In the genomic region with DNA sequence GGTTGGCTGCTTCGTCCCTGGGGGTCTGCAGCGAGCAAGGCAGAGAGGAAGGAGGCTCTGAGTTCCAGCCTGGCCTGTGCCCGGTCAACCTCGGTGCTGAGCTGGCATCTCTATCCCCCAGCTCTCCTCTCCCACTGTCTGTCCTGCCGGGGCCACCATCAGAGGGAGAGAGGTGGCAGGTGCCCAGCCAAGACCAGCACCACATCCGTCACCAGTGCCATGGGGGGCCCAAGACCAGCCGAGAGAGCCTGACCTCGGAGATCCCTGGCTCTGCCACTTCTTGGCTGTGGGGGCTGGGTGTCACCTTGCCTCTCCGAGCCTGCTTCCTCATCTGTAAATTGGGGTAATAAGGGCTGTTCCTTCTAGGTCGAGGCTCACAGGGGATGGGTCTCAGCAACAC, we compare ENCODE assay signal across 2 cellular contexts.
TF ChIP-seq lines count a peak whose summit lies in the region.

No MANE protein-coding gene starts in this region.

TF ChIP-seq in GM12891, 5 proteins besides CTCF, POLR2A, EP300 and RAD21:
- TF ChIP-seq POLR2AphosphoS5 (IDR thresholded peaks at IDR 0.05; ENCODE audit: low read depth, low read length) (no peak), POU2F2 (IDR thresholded peaks at IDR 0.05; ENCODE audit: low read depth, low read length) (no peak), SPI1 (IDR thresholded peaks at IDR 0.05; ENCODE audit: low read depth, low read length) (no peak), PAX5 (IDR thresholded peaks at IDR 0.05; ENCODE audit: insufficient read depth, low read length, severe bottlenecking) (no peak), TAF1 (IDR thresholded peaks at IDR 0.05; ENCODE audit: low read depth, low read length) (no peak)

TF ChIP-seq in GM12878, 131 proteins besides CTCF, POLR2A, EP300 and RAD21:
- TF ChIP-seq PAX8 (IDR thresholded peaks at IDR 0.05) (no peak), CBFB (IDR thresholded peaks at IDR 0.05; ENCODE audit: low read depth) (no peak), SP1 (IDR thresholded peaks at IDR 0.05; ENCODE audit: low read depth, low read length) (no peak), POLR2AphosphoS2 (IDR thresholded peaks at IDR 0.05; ENCODE audit: low read depth, low read length) (no peak), NR2C1 (IDR thresholded peaks at IDR 0.05) (no peak), WRNIP1 (IDR thresholded peaks at IDR 0.05; ENCODE audit: borderline replicate concordance, low read depth, low read length) (no peak), SMAD5 (IDR thresholded peaks at IDR 0.05; ENCODE audit: low read depth) (no peak), SIX5 (IDR thresholded peaks at IDR 0.05; ENCODE audit: low read depth, low read length, severe bottlenecking) (no peak), TCF3 (IDR thresholded peaks at IDR 0.05; ENCODE audit: borderline replicate concordance, insufficient read depth, low read depth, low read length) (no peak), BMI1 (IDR thresholded peaks at IDR 0.05; ENCODE audit: borderline replicate concordance) (no peak), CREM (IDR thresholded peaks at IDR 0.05; ENCODE audit: low read depth) (no peak), KLF5 (IDR thresholded peaks at IDR 0.05; ENCODE audit: partially characterized antibody) (no peak), HDGF (IDR thresholded peaks at IDR 0.05) (no peak), ZNF384 (IDR thresholded peaks at IDR 0.05; ENCODE audit: borderline replicate concordance, low read depth, low read length) (no peak), HDAC6 (IDR thresholded peaks at IDR 0.05; ENCODE audit: unreplicated experiment) (no peak), TCF7 (IDR thresholded peaks at IDR 0.05; ENCODE audit: borderline replicate concordance) (no peak)
- TF ChIP-seq, protein P1, sequence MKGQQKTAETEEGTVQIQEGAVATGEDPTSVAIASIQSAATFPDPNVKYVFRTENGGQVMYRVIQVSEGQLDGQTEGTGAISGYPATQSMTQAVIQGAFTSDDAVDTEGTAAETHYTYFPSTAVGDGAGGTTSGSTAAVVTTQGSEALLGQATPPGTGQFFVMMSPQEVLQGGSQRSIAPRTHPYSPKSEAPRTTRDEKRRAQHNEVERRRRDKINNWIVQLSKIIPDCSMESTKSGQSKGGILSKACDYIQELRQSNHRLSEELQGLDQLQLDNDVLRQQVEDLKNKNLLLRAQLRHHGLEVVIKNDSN (IDR thresholded peaks at IDR 0.05; ENCODE audit: borderline replicate concordance, extremely low read length, insufficient read depth, low read depth, low read length), result no peak
- TF ChIP-seq, protein P2, sequence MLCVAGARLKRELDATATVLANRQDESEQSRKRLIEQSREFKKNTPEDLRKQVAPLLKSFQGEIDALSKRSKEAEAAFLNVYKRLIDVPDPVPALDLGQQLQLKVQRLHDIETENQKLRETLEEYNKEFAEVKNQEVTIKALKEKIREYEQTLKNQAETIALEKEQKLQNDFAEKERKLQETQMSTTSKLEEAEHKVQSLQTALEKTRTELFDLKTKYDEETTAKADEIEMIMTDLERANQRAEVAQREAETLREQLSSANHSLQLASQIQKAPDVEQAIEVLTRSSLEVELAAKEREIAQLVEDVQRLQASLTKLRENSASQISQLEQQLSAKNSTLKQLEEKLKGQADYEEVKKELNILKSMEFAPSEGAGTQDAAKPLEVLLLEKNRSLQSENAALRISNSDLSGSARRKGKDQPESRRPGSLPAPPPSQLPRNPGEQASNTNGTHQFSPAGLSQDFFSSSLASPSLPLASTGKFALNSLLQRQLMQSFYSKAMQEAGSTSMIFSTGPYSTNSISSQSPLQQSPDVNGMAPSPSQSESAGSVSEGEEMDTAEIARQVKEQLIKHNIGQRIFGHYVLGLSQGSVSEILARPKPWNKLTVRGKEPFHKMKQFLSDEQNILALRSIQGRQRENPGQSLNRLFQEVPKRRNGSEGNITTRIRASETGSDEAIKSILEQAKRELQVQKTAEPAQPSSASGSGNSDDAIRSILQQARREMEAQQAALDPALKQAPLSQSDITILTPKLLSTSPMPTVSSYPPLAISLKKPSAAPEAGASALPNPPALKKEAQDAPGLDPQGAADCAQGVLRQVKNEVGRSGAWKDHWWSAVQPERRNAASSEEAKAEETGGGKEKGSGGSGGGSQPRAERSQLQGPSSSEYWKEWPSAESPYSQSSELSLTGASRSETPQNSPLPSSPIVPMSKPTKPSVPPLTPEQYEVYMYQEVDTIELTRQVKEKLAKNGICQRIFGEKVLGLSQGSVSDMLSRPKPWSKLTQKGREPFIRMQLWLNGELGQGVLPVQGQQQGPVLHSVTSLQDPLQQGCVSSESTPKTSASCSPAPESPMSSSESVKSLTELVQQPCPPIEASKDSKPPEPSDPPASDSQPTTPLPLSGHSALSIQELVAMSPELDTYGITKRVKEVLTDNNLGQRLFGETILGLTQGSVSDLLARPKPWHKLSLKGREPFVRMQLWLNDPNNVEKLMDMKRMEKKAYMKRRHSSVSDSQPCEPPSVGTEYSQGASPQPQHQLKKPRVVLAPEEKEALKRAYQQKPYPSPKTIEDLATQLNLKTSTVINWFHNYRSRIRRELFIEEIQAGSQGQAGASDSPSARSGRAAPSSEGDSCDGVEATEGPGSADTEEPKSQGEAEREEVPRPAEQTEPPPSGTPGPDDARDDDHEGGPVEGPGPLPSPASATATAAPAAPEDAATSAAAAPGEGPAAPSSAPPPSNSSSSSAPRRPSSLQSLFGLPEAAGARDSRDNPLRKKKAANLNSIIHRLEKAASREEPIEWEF (IDR thresholded peaks at IDR 0.05; ENCODE audit: insufficient replicate concordance, low read depth, low read length), result no peak
